ENCODE assay signal across 1 cellular context in the genomic region with DNA sequence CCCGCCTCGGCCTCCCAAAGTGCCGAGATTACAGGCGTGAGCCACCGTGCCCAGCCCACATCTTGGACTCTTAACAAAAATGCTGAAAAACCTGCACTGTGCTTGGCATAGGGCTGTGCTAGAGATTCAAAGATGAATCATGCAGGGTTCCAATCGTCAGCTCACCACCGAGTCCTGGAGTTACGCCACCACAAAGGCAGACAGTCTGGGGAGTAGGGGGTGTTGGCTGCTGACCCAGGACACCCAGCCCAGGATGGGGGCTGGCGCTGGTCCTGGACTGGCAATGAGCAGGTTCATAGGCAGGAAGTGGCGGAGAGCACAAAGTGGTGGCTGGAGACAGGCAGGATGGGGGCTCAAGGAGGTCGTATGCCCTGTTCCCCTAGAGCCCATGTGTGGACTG.
TF ChIP-seq lines count a peak whose summit lies in the region.

No MANE protein-coding gene starts in this region.

TF ChIP-seq in IMR-90, 13 proteins besides CTCF, POLR2A, EP300 and RAD21:
- TF ChIP-seq CEBPB (IDR thresholded peaks at IDR 0.05; ENCODE audit: low read depth, low read length), result peak; percentile 32; the same call in 1 of the 2 replicates
- no peak for TF ChIP-seq MXI1 (IDR thresholded peaks at IDR 0.05; ENCODE audit: borderline replicate concordance, low read depth, low read length)
- TF ChIP-seq, protein P1, sequence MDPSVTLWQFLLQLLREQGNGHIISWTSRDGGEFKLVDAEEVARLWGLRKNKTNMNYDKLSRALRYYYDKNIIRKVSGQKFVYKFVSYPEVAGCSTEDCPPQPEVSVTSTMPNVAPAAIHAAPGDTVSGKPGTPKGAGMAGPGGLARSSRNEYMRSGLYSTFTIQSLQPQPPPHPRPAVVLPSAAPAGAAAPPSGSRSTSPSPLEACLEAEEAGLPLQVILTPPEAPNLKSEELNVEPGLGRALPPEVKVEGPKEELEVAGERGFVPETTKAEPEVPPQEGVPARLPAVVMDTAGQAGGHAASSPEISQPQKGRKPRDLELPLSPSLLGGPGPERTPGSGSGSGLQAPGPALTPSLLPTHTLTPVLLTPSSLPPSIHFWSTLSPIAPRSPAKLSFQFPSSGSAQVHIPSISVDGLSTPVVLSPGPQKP (IDR thresholded peaks at IDR 0.05; ENCODE audit: borderline replicate concordance, low read depth, low read length), result no peak
